Comparison of ENCODE assay signal across 32 cellular contexts in genomic region chr16:85356157-85356556, GRCh38.
"Had no signal": no experiment of that assay in that cellular context is flagged by ENCODE, and none has a peak within 500 bp of the region (broad histone marks: within the 10 kb centered on the region; RNA-seq: fewer than 3 reads in every experiment).

No MANE protein-coding gene starts in this region.

- H3K4me3 ChIP-seq: ascending aorta, cardiac muscle cell, MG63 had no signal

- H3K9me3 ChIP-seq: ascending aorta, MG63 had no signal

- H3K4me1 Mint-ChIP-seq: activated CD4-positive, alpha-beta T cell treated with anti-CD3 and anti-CD28 coated beads, Interleukin-2, amount 10 ng/mL, durations not matched to agents 24 days and 14 days; activated naive CD4-positive, alpha-beta T cell treated with anti-CD3 and anti-CD28 coated beads, Interleukin-2, amount 50 U/mL, for 24 hours; activated naive CD8-positive, alpha-beta T cell treated with anti-CD3 and anti-CD28 coated beads, Interleukin-2, amount 10 ng/mL, durations not matched to agents 7 days and 5 days; central memory CD8-positive, alpha-beta T cell had no signal

- H3K27me3 Mint-ChIP-seq: activated CD8-positive, alpha-beta T cell treated with anti-CD3 and anti-CD28 coated beads for 36 hours; activated naive CD4-positive, alpha-beta T cell treated with anti-CD3 and anti-CD28 coated beads, Interleukin-2, amount 50 U/mL, for 24 hours; central memory CD8-positive, alpha-beta T cell had no signal

- DNase-seq: activated CD4-positive, alpha-beta T cell treated with anti-CD3 and anti-CD28 coated beads for 1 hour; activated CD4-positive, alpha-beta T cell treated with anti-CD3 and anti-CD28 coated beads, Interleukin-2, amount 10 ng/mL, durations not matched to agents 24 days and 14 days; activated CD4-positive, alpha-beta T cell treated with anti-CD3 and anti-CD28 coated beads, Interleukin-2, amount 50 U/mL, for 4 hours; activated CD4-positive, CD25-positive, alpha-beta regulatory T cell; activated CD8-positive, alpha-beta T cell treated with anti-CD3 and anti-CD28 coated beads for 36 hours; activated gamma-delta T cell; activated naive CD4-positive, alpha-beta T cell treated with Interleukin-2 at 50 U/mL for 16 hours; activated naive CD8-positive, alpha-beta T cell treated with anti-CD3 and anti-CD28 coated beads, Interleukin-2, amount 10 ng/mL, durations not matched to agents 7 days and 5 days; activated T-cell treated with anti-CD3 and anti-CD28 coated beads, Interleukin-2, amount 50 U/mL, for 24 hours; amygdala; Kasumi-1; KG1; MG63; NCI-H1048; NCI-H1105 treated with DMSO at 0.1 percent for 48 hours; NCI-H1694; NCI-H1930; NCI-H2081 treated with DMSO at 0.1 percent for 48 hours; NCI-H524 treated with DMSO at 0.1 percent for 48 hours; SIG-M5; SW 1271; T-helper 1 cell; T-helper 2 cell; T-helper 9 cell had no signal

- H3K9me3 Mint-ChIP-seq: activated CD4-positive, alpha-beta T cell treated with anti-CD3 and anti-CD28 coated beads, Interleukin-2, amount 10 ng/mL, durations not matched to agents 24 days and 14 days; activated naive CD4-positive, alpha-beta T cell treated with anti-CD3 and anti-CD28 coated beads, Interleukin-2, amount 50 U/mL, for 24 hours; activated naive CD8-positive, alpha-beta T cell treated with anti-CD3 and anti-CD28 coated beads, Interleukin-2, amount 10 ng/mL, durations not matched to agents 7 days and 5 days; activated T-helper 2 cell treated with anti-CD3 and anti-CD28 coated beads, Interferon-gamma antibody, Interleukin-2, Interleukin-4, amounts not matched to agents 10 μg/mL and 5 μg/mL and 100 μg/mL, durations not matched to agents 14 hours and 24 hours and 36 hours; central memory CD8-positive, alpha-beta T cell had no signal

- H3K36me3 ChIP-seq: ascending aorta, cardiac muscle cell, MG63 had no signal

- ATAC-seq: activated CD8-positive, alpha-beta T cell treated with anti-CD3 and anti-CD28 coated beads for 36 hours; Panc1; SK-N-SH treated with all-trans-retinoic acid at 6 μM for 48 hours had no signal

- H3K27ac Mint-ChIP-seq: activated CD4-positive, alpha-beta T cell treated with anti-CD3 and anti-CD28 coated beads, Interleukin-2, amount 10 ng/mL, durations not matched to agents 24 days and 14 days; activated CD8-positive, alpha-beta T cell treated with anti-CD3 and anti-CD28 coated beads for 36 hours; activated naive CD4-positive, alpha-beta T cell treated with anti-CD3 and anti-CD28 coated beads, Interleukin-2, amount 50 U/mL, for 24 hours; activated naive CD8-positive, alpha-beta T cell treated with anti-CD3 and anti-CD28 coated beads, Interleukin-2, amount 10 ng/mL, durations not matched to agents 7 days and 5 days; activated T-cell treated with anti-CD3 and anti-CD28 coated beads, Interleukin-2, amount 50 U/mL, for 24 hours; activated T-helper 2 cell treated with anti-CD3 and anti-CD28 coated beads, Interferon-gamma antibody, Interleukin-2, Interleukin-4, amounts not matched to agents 10 μg/mL and 5 μg/mL and 100 μg/mL, durations not matched to agents 14 hours and 24 hours and 36 hours had no signal

- H3K4me3 Mint-ChIP-seq: activated CD4-positive, alpha-beta T cell treated with anti-CD3 and anti-CD28 coated beads, Interleukin-2, amount 10 ng/mL, durations not matched to agents 24 days and 14 days; activated CD8-positive, alpha-beta T cell treated with anti-CD3 and anti-CD28 coated beads for 36 hours; activated naive CD4-positive, alpha-beta T cell treated with anti-CD3 and anti-CD28 coated beads, Interleukin-2, amount 50 U/mL, for 24 hours; activated naive CD8-positive, alpha-beta T cell treated with anti-CD3 and anti-CD28 coated beads, Interleukin-2, amount 10 ng/mL, durations not matched to agents 7 days and 5 days; activated T-cell treated with anti-CD3 and anti-CD28 coated beads, Interleukin-2, amount 50 U/mL, for 24 hours; central memory CD8-positive, alpha-beta T cell had no signal

- H3K36me3 Mint-ChIP-seq: activated naive CD4-positive, alpha-beta T cell treated with anti-CD3 and anti-CD28 coated beads, Interleukin-2, amount 50 U/mL, for 24 hours; activated naive CD8-positive, alpha-beta T cell treated with anti-CD3 and anti-CD28 coated beads, Interleukin-2, amount 10 ng/mL, durations not matched to agents 7 days and 5 days had no signal

- H3K27ac ChIP-seq: ascending aorta, cardiac muscle cell, VCaP had no signal

- H3K27me3 ChIP-seq: ascending aorta, cardiac muscle cell, MG63 had no signal
